In genomic region chr7:99860281-99861127, GRCh38 we compare ENCODE assay signal across 11 cellular contexts. TPM values are rescaled to one million over a fixed set of nuclear protein-coding genes. Genes with fewer than 3 reads are reported as not detected.
DNase-seq lines count a peak whose midpoint lies in the region; ATAC-seq lines count a peak whose summit lies in the region.
"Had no signal": no experiment of that assay in that cellular context is flagged by ENCODE, and none has a peak within 500 bp of the region (broad histone marks: within the 10 kb centered on the region; RNA-seq: fewer than 3 reads in every experiment).

No MANE protein-coding gene starts in this region.

- H3K9ac ChIP-seq in skeletal muscle tissue (ENCODE audit: low read depth in 1 of 3, low read length in 3 of 3): no peak overlapping the region

- peaks cover 0 to 2% (median 2%) of the 10 kb centered on the region in 3 donors for H3K9me3 ChIP-seq in skeletal muscle tissue (ENCODE audit: control insufficient read depth in 3 of 3, low read length in 3 of 3)

- H3K36me3 Mint-ChIP-seq in activated CD4-positive, alpha-beta T cell treated with anti-CD3 and anti-CD28 coated beads, Interleukin-2, amount 10 ng/mL, durations not matched to agents 24 days and 14 days (ENCODE audit: low read depth): no peaks in the 10 kb centered on the region

- no peaks in the 10 kb centered on the region for H3K36me3 ChIP-seq in skeletal muscle tissue (ENCODE audit: control insufficient read depth in 3 of 3, insufficient read depth in 3 of 3, low read length in 3 of 3)

- DNase-seq in H4 (ENCODE audit: low spot score) (peak; percentile 41), amniotic epithelial cell (ENCODE audit: low read depth) (peak; percentile 79), left ventricle myocardium superior (no peak), dedifferentiated amniotic fluid mesenchymal stem cell (ENCODE audit: extremely low spot score) (no peak)
- DNase-seq in activated CD4-positive, alpha-beta T cell treated with anti-CD3 and anti-CD28 coated beads, Interleukin-2, amount 10 ng/mL, durations not matched to agents 24 days and 14 days: no peak
- no peak for DNase-seq in stimulated activated naive CD4-positive, alpha-beta T cell treated with Interleukin-2 at 50 U/mL for 16 hours (lab: John Stamatoyannopoulos, UW)
- DNase-seq: GF-D8, NCI-H2171 had no signal

- H3K27ac ChIP-seq in skeletal muscle tissue (ENCODE audit: low read depth, low read length): peak overlapping the region; percentile 66

- peaks cover 10% of the 10 kb centered on the region for H3K27me3 Mint-ChIP-seq in activated CD4-positive, alpha-beta T cell treated with anti-CD3 and anti-CD28 coated beads, Interleukin-2, amount 10 ng/mL, durations not matched to agents 24 days and 14 days

- no peaks in the 10 kb centered on the region for H3K27me3 ChIP-seq in skeletal muscle tissue (ENCODE audit: control insufficient read depth in 3 of 3, insufficient read depth in 3 of 3, low read length in 3 of 3)

- intact Hi-C loops in left ventricle myocardium superior (cut with micrococcal nuclease): no loop called here
- intact Hi-C loops in activated CD4-positive, alpha-beta T cell treated with anti-CD3 and anti-CD28 coated beads, Interleukin-2, amount 10 ng/mL, durations not matched to agents 24 days and 14 days (cut with micrococcal nuclease): no loop called here

- peak overlapping the region in 2 of 3 donors; percentile 29 to 30 for H3K4me3 ChIP-seq in skeletal muscle tissue (ENCODE audit: low read length in 3 of 3)

- ATAC-seq in left ventricle myocardium superior (peak; percentile 70), GM21515 (IDR thresholded peaks at IDR 0.05; ENCODE audit: unreplicated experiment) (no peak)
- ATAC-seq: activated T-helper 17 cell treated with anti-CD3 and anti-CD28 coated beads, Interleukin-2, amount 50 U/mL, for 72 hours had no signal

- no peaks in the 10 kb centered on the region for H3K4me1 Mint-ChIP-seq in activated CD4-positive, alpha-beta T cell treated with anti-CD3 and anti-CD28 coated beads, Interleukin-2, amount 10 ng/mL, durations not matched to agents 24 days and 14 days
- H3K4me1 Mint-ChIP-seq: activated T-helper 17 cell treated with anti-CD3 and anti-CD28 coated beads, Interleukin-2, amount 50 U/mL, for 72 hours had no signal

- no peak overlapping the region for H3K27ac Mint-ChIP-seq in activated CD4-positive, alpha-beta T cell treated with anti-CD3 and anti-CD28 coated beads, Interleukin-2, amount 10 ng/mL, durations not matched to agents 24 days and 14 days
- H3K27ac Mint-ChIP-seq: activated T-helper 17 cell treated with anti-CD3 and anti-CD28 coated beads, Interleukin-2, amount 50 U/mL, for 72 hours had no signal

- H3K9me3 Mint-ChIP-seq in activated CD4-positive, alpha-beta T cell treated with anti-CD3 and anti-CD28 coated beads, Interleukin-2, amount 10 ng/mL, durations not matched to agents 24 days and 14 days: no peaks in the 10 kb centered on the region
- H3K9me3 Mint-ChIP-seq: activated T-helper 17 cell treated with anti-CD3 and anti-CD28 coated beads, Interleukin-2, amount 50 U/mL, for 72 hours had no signal

- peaks cover 9 to 13% (median 10%) of the 10 kb centered on the region in 3 donors for H3K4me1 ChIP-seq in skeletal muscle tissue (ENCODE audit: control insufficient read depth in 3 of 3, insufficient read depth in 3 of 3, low read length in 3 of 3)

- H3K4me3 Mint-ChIP-seq in activated CD4-positive, alpha-beta T cell treated with anti-CD3 and anti-CD28 coated beads, Interleukin-2, amount 10 ng/mL, durations not matched to agents 24 days and 14 days: no peak overlapping the region
- H3K4me3 Mint-ChIP-seq: activated T-helper 17 cell treated with anti-CD3 and anti-CD28 coated beads, Interleukin-2, amount 50 U/mL, for 72 hours had no signal

RNA-seq across cellular contexts. Expression of gene OR2AE1, which starts 16.3 kb away (rescaled TPM):
- 0.23 TPM in 1 of 2 replicates, not detected in the other for total RNA-seq in H4 (2014; rRNA removed; shearing (Covaris generic))
- total RNA-seq in left ventricle myocardium superior (not detected), skeletal muscle tissue (not detected)
- total RNA-seq in activated CD4-positive, alpha-beta T cell treated with anti-CD3 and anti-CD28 coated beads, Interleukin-2, amount 10 ng/mL, durations not matched to agents 24 days and 14 days: 0.19 and 0.33 TPM in 2 replicates

RNA-seq across cellular contexts. Expression of gene CYP3A43, which starts 32.7 kb away (rescaled TPM):
- total RNA-seq in H4 (2014; rRNA removed; shearing (Covaris generic)): not detected in 2 replicates
- total RNA-seq in left ventricle myocardium superior (not detected), skeletal muscle tissue (not detected)
- not detected in 2 replicates for total RNA-seq in activated CD4-positive, alpha-beta T cell treated with anti-CD3 and anti-CD28 coated beads, Interleukin-2, amount 10 ng/mL, durations not matched to agents 24 days and 14 days

RNA-seq across cellular contexts. Expression of gene TRIM4, which starts 58.8 kb away (rescaled TPM):
- total RNA-seq in H4 (2014; rRNA removed; shearing (Covaris generic)): 21.1 and 21.7 TPM in 2 replicates
- total RNA-seq in left ventricle myocardium superior (7.1 TPM), skeletal muscle tissue (15.1 TPM)
- total RNA-seq in activated CD4-positive, alpha-beta T cell treated with anti-CD3 and anti-CD28 coated beads, Interleukin-2, amount 10 ng/mL, durations not matched to agents 24 days and 14 days: 22.3 and 24.0 TPM in 2 replicates

Comparison
In these comparisons a context has a peak if more than half of its experiments do, and no peak if none do; other contexts are left out.
1. DNase-seq: peak in H4 (single experiment) and amniotic epithelial cell (single experiment); none in left ventricle myocardium superior (single experiment), dedifferentiated amniotic fluid mesenchymal stem cell (single experiment), activated CD4-positive, alpha-beta T cell treated with anti-CD3 and anti-CD28 coated beads, Interleukin-2, amount 10 ng/mL, durations not matched to agents 24 days and 14 days (single experiment) and stimulated activated naive CD4-positive, alpha-beta T cell treated with Interleukin-2 at 50 U/mL for 16 hours (single experiment).